ENCODE assay signal across 8 cellular contexts in genomic region chr12:11836282-11836963, GRCh38.
A peak's percentile ranks its signal among the peaks of the same experiment; 100 is the strongest.
DNase-seq lines count a peak whose midpoint lies in the region; ATAC-seq lines count a peak whose summit lies in the region.

No MANE protein-coding gene starts in this region.

- peak; percentile 47 to 62 for DNase-seq in activated CD4-positive, alpha-beta T cell treated with anti-CD3 and anti-CD28 coated beads for 24 hours (ENCODE audit: low read depth in 2 of 2)
- no peak for DNase-seq in activated CD4-positive, alpha-beta T cell treated with anti-CD3 and anti-CD28 coated beads for 1 hour
- peak; percentile 96 for DNase-seq in SIG-M5 (lab: John Stamatoyannopoulos, UW)
- peak; percentile 55 to 77 (median 58) for DNase-seq in stimulated activated CD4-positive, alpha-beta T cell treated with anti-CD3 and anti-CD28 coated beads, TNF-alpha, amount 100 ng/mL, for 48 hours (ENCODE audit: low read depth in 3 of 3)
- no peak for DNase-seq in ecto neural progenitor cell (ENCODE audit: low spot score)
- no peak for DNase-seq in HuH-7 (ENCODE audit: low spot score)

- ATAC-seq in HG02973 (IDR thresholded peaks at IDR 0.05; ENCODE audit: unreplicated experiment) (peak; percentile 91), esophagus mucosa (peak; percentile 41)

Comparison
In these comparisons a context has a peak if more than half of its experiments do, and no peak if none do; other contexts are left out.
1. DNase-seq: peak in activated CD4-positive, alpha-beta T cell treated with anti-CD3 and anti-CD28 coated beads for 24 hours (2 of 2), SIG-M5 (single experiment) and stimulated activated CD4-positive, alpha-beta T cell treated with anti-CD3 and anti-CD28 coated beads, TNF-alpha, amount 100 ng/mL, for 48 hours (3 of 3); none in activated CD4-positive, alpha-beta T cell treated with anti-CD3 and anti-CD28 coated beads for 1 hour (single experiment), ecto neural progenitor cell (single experiment) and HuH-7 (single experiment).